Comparison of ENCODE assay signal across 8 cellular contexts in the genomic region with DNA sequence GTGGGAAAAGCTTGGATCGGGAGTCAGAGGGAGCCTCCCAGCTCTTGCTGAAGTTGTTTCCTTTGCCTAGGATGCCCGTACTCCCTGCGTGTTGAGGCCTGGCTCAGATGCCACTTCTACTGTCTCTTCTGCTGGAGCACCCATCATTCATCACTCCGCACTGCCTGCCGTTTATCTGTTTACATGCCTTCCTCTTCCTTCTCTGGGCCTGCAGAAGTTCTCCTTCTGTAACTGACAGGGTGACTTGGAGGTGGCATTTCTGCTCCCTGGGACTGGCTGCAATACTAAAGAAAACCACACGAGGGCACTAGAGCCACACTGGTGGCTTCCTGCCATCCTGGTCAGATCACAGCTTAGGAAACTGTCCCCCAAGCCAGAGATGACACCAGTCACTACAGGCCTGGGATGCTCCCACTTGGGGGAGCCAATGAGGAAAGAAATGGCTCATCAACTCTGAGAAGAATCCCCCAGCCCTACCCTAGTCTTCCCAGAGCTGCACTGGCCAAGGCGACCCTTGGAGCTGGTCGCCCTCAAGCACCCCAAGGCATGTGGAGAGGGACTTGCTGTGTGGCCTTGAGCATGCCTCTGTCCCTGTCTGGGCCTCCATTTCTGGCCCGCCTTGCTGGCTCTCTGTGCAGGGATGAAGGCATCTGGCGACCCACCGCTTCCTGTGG. TPM values are rescaled to one million over a fixed set of nuclear protein-coding genes. Genes with fewer than 3 reads are reported as not detected.
DNase-seq lines count a peak whose midpoint lies in the region; ATAC-seq and TF ChIP-seq lines count a peak whose summit lies in the region.

No MANE protein-coding gene starts in this region.

- TF ChIP-seq CTCF in OCI-LY7 (conservative IDR thresholded peaks at IDR 0.05; ENCODE audit: low read length): peak; percentile 95

- H4K20me1 ChIP-seq in OCI-LY7 (ENCODE audit: insufficient read depth, low read length): no peaks in the 10 kb centered on the region

- peak overlapping the region in 1 of 3 donors; percentile 7 for H3K27ac Mint-ChIP-seq in CD4-positive, CD25-positive, alpha-beta regulatory T cell
- H3K27ac Mint-ChIP-seq in natural killer cell treated with Interleukin-12 subunit alpha and Interleukin-12 subunit beta and Interleukin-15 and Interleukin-18, amount 100 ng/mL, for 72 hours: no peak overlapping the region

- H3K27me3 ChIP-seq in CD4-positive, CD25-positive, alpha-beta regulatory T cell (ENCODE audit: control insufficient read depth, insufficient read depth, low read length): no peaks in the 10 kb centered on the region

- no peaks in the 10 kb centered on the region for H3K9me3 Mint-ChIP-seq in CD4-positive, CD25-positive, alpha-beta regulatory T cell
- H3K9me3 Mint-ChIP-seq in natural killer cell treated with Interleukin-12 subunit alpha and Interleukin-12 subunit beta and Interleukin-15 and Interleukin-18, amount 100 ng/mL, for 72 hours: no peaks in the 10 kb centered on the region

- peak; percentile 78 to 80 for ATAC-seq in CD4-positive, CD25-positive, alpha-beta regulatory T cell (ENCODE audit: low read depth in 2 of 2)
- peak; percentile 76 for ATAC-seq in GM19438 (IDR thresholded peaks at IDR 0.05; ENCODE audit: low read depth, unreplicated experiment)
- peak; percentile 74 to 76 for ATAC-seq in natural killer cell treated with Interleukin-12 subunit alpha and Interleukin-12 subunit beta and Interleukin-15 and Interleukin-18, amount 100 ng/mL, for 72 hours
- ATAC-seq in stimulated activated naive CD8-positive, alpha-beta T cell treated with anti-CD3 and anti-CD28 coated beads, Interleukin-15, Interleukin-2, amounts not matched to agents 100 U/mL and 50 U/mL, for 24 hours: peak; percentile 84

- H3K4me1 Mint-ChIP-seq in CD4-positive, CD25-positive, alpha-beta regulatory T cell: peaks cover 0 to 3% (median 0%) of the 10 kb centered on the region in 4 donors
- H3K4me1 Mint-ChIP-seq in natural killer cell treated with Interleukin-12 subunit alpha and Interleukin-12 subunit beta and Interleukin-15 and Interleukin-18, amount 100 ng/mL, for 72 hours (ENCODE audit: low read depth in 2 of 2): peaks cover 24 to 28% of the 10 kb centered on the region in 2 donors

- H3K79me2 ChIP-seq in OCI-LY7 (ENCODE audit: insufficient read depth, low read depth, low read length): no peaks in the 10 kb centered on the region

- H3K4me1 ChIP-seq in CD4-positive, CD25-positive, alpha-beta regulatory T cell (ENCODE audit: control insufficient read depth, insufficient read depth, low read length, poor library complexity, severe bottlenecking): no peaks in the 10 kb centered on the region
- peaks cover 9% of the 10 kb centered on the region for H3K4me1 ChIP-seq in OCI-LY7 (ENCODE audit: insufficient read depth, low read length, poor library complexity, severe bottlenecking)

- H3K4me3 Mint-ChIP-seq in CD4-positive, CD25-positive, alpha-beta regulatory T cell: no peak overlapping the region
- no peak overlapping the region for H3K4me3 Mint-ChIP-seq in natural killer cell treated with Interleukin-12 subunit alpha and Interleukin-12 subunit beta and Interleukin-15 and Interleukin-18, amount 100 ng/mL, for 72 hours

- intact Hi-C loops in OCI-LY7 (cut with micrococcal nuclease; ENCODE audit: unreplicated experiment): loop anchor here (1.0 to 10.0 kb wide), 6 partner anchors 154 to 520 kb away; partner anchors contain the start of gene SHB

- BruUV-seq in OCI-LY7 (replicated peaks; lab: Mats Ljungman, UMichigan): no TSS peak

- H3K27ac ChIP-seq in CD4-positive, CD25-positive, alpha-beta regulatory T cell (ENCODE audit: insufficient read depth, low read length, poor library complexity, severe bottlenecking): no peak overlapping the region
- no peak overlapping the region for H3K27ac ChIP-seq in OCI-LY7 (ENCODE audit: low read depth, low read length, poor library complexity, severe bottlenecking)

- DNase-seq in CD4-positive, CD25-positive, alpha-beta regulatory T cell: peak; percentile 63 to 76 (median 68)
- peak; percentile 79 for DNase-seq in HuH-7 (ENCODE audit: low spot score)
- DNase-seq in OCI-LY7 (ENCODE audit: low spot score): peak; percentile 79
- DNase-seq in activated T-cell treated with anti-CD3 and anti-CD28 coated beads for 1 hour (ENCODE audit: low read depth): peak; percentile 70
- DNase-seq in fibroblast of gingiva (ENCODE audit: low read depth): peak; percentile 65
- peak; percentile 79 for DNase-seq in natural killer cell treated with Interleukin-12 subunit alpha and Interleukin-12 subunit beta and Interleukin-15 and Interleukin-18, amount 100 ng/mL, for 72 hours (ENCODE audit: low spot score)
- DNase-seq in stimulated activated naive CD8-positive, alpha-beta T cell treated with anti-CD3 and anti-CD28 coated beads, Interleukin-15, Interleukin-2, amounts not matched to agents 100 U/mL and 50 U/mL, for 24 hours: peak; percentile 85

- H3K4me2 ChIP-seq in OCI-LY7 (ENCODE audit: low read length): no peak overlapping the region

- H3K9me3 ChIP-seq in CD4-positive, CD25-positive, alpha-beta regulatory T cell (ENCODE audit: control insufficient read depth in 2 of 2, low read length in 2 of 2): no peaks in the 10 kb centered on the region
- H3K9me3 ChIP-seq in OCI-LY7 (ENCODE audit: low read length): no peaks in the 10 kb centered on the region

- H2AFZ ChIP-seq in OCI-LY7 (ENCODE audit: low read length): peak overlapping the region; percentile 87

- CTCF ChIA-PET in OCI-LY7 (lab: Charles Lee; ENCODE audit: unreplicated experiment): interaction anchor here (0.6 kb wide), 1 partner anchor 174 kb away, joined by 3 read pairs; no protein-coding TSS in a partner anchor

- no peaks in the 10 kb centered on the region for H3K36me3 ChIP-seq in CD4-positive, CD25-positive, alpha-beta regulatory T cell (ENCODE audit: control insufficient read depth, insufficient read depth, low read length)
- no peaks in the 10 kb centered on the region for H3K36me3 ChIP-seq in OCI-LY7 (ENCODE audit: insufficient read depth, low read length)

- H3K27me3 Mint-ChIP-seq in CD4-positive, CD25-positive, alpha-beta regulatory T cell: no peaks in the 10 kb centered on the region
- no peaks in the 10 kb centered on the region for H3K27me3 Mint-ChIP-seq in natural killer cell treated with Interleukin-12 subunit alpha and Interleukin-12 subunit beta and Interleukin-15 and Interleukin-18, amount 100 ng/mL, for 72 hours

- POLR2A ChIA-PET in OCI-LY7 (lab: Charles Lee): interaction anchor here (0.5 kb wide), 1 partner anchor 792 kb away, joined by 5 read pairs; no protein-coding TSS in a partner anchor

- H3K4me3 ChIP-seq in CD4-positive, CD25-positive, alpha-beta regulatory T cell (ENCODE audit: low read depth, low read length): no peak overlapping the region
- H3K4me3 ChIP-seq in OCI-LY7 (ENCODE audit: low read depth, low read length, poor library complexity, severe bottlenecking): no peak overlapping the region

- H3K36me3 Mint-ChIP-seq in CD4-positive, CD25-positive, alpha-beta regulatory T cell: no peaks in the 10 kb centered on the region
- H3K36me3 Mint-ChIP-seq in natural killer cell treated with Interleukin-12 subunit alpha and Interleukin-12 subunit beta and Interleukin-15 and Interleukin-18, amount 100 ng/mL, for 72 hours: no peaks in the 10 kb centered on the region

- H3K9me2 ChIP-seq in OCI-LY7 (ENCODE audit: insufficient read depth, low read length): no peaks in the 10 kb centered on the region

RNA-seq across cellular contexts. Expression of gene SLC25A51, which starts 9.7 kb away (rescaled TPM):
- 25.3 TPM for total RNA-seq in CD4-positive, CD25-positive, alpha-beta regulatory T cell
- 10 to 100 TPM; 11.2 to 13.5 (median 12.4) TPM for polyA plus RNA-seq in CD4-positive, CD25-positive, alpha-beta regulatory T cell
- 20.1 and 31.8 TPM in 2 replicates for total RNA-seq in OCI-LY7 (2014; rRNA removed; shearing (Covaris generic))
- total RNA-seq in OCI-LY7 (2022): 32.4 and 34.3 TPM in 2 replicates
- total RNA-seq in natural killer cell treated with Interleukin-12 subunit alpha and Interleukin-12 subunit beta and Interleukin-15 and Interleukin-18, amount 100 ng/mL, for 72 hours: 10 to 100 TPM; 28.7 to 34.7 TPM
